In genomic region chr9:33395159-33395879, GRCh38 we compare ENCODE assay signal across 1 cellular context.
TF ChIP-seq lines count a peak whose summit lies in the region.

No MANE protein-coding gene starts in this region.

TF ChIP-seq in liver, 16 proteins besides CTCF, POLR2A, EP300 and RAD21:
- TF ChIP-seq MAX (IDR thresholded peaks at IDR 0.05), result peak; percentile 40
- TF ChIP-seq TAF1 (conservative IDR thresholded peaks at IDR 0.05), result peak; percentile 84
- TF ChIP-seq REST (IDR thresholded peaks at IDR 0.05), result peak; percentile 22
- peak; percentile 76 for TF ChIP-seq YY1 (IDR thresholded peaks at IDR 0.05)
- TF ChIP-seq HNF4A (conservative IDR thresholded peaks at IDR 0.05), result peak; percentile 39 to 62
- TF ChIP-seq SP1 (IDR thresholded peaks at IDR 0.05), result peak; percentile 70
- peak; percentile 87 to 93 for TF ChIP-seq EGR1 (IDR thresholded peaks at IDR 0.05; ENCODE audit: low read depth in 2 of 2)
- TF ChIP-seq RXRA (IDR thresholded peaks at IDR 0.05), result peak; percentile 47 to 77
